In genomic region chr14:22266141-22266442, GRCh38 we compare ENCODE assay signal across 20 cellular contexts.
DNase-seq lines count a peak whose midpoint lies in the region; ATAC-seq and TF ChIP-seq lines count a peak whose summit lies in the region.
"Had no signal": no experiment of that assay in that cellular context is flagged by ENCODE, and none has a peak within 500 bp of the region (broad histone marks: within the 10 kb centered on the region; RNA-seq: fewer than 3 reads in every experiment).

No MANE protein-coding gene starts in this region.

- peaks cover 5% of the 10 kb centered on the region for H3K4me1 Mint-ChIP-seq in activated T-cell treated with anti-CD3 and anti-CD28 coated beads, Interleukin-2, amount 50 U/mL, for 72 hours (ENCODE audit: low read depth)
- peaks cover 2% of the 10 kb centered on the region for H3K4me1 Mint-ChIP-seq in activated T-cell treated with anti-CD3 and anti-CD28 coated beads, Interleukin-2, amount 50 U/mL, for 24 hours (ENCODE audit: low read depth)

- H3K79me2 ChIP-seq in PC-9 (ENCODE audit: low read depth), result no peaks in the 10 kb centered on the region
- no peaks in the 10 kb centered on the region for H3K79me2 ChIP-seq in fibroblast of lung (ENCODE audit: control insufficient read depth, insufficient read depth, low read length)

- 65 to 92% methylated on average over 2 of the region's 2 CpGs for WGBS in tibial nerve, 2 donors

- peaks cover 44% of the 10 kb centered on the region for H3F3A ChIP-seq in PC-9 (ENCODE audit: insufficient read depth, low read depth)

- TF ChIP-seq POLR2A in tibial nerve (IDR thresholded peaks at IDR 0.05), result no peak

- peak overlapping the region; percentile 65 for H3K4me2 ChIP-seq in PC-9
- H3K4me2 ChIP-seq in fibroblast of lung (ENCODE audit: extremely low read depth, insufficient read depth, low read length), result no peak overlapping the region

- POLR2A ChIA-PET in PC-9 (lab: Charles Lee; ENCODE audit: unreplicated experiment), result interaction anchor here (0.6 kb wide), 1 partner anchor 985 kb away, joined by 5 read pairs; no protein-coding TSS in a partner anchor

- CTCF ChIA-PET in PC-9 (lab: Charles Lee), result interaction anchor here (0.7 kb wide), 1 partner anchor 122 kb away, joined by 3 read pairs; no protein-coding TSS in a partner anchor

- H3K4me1 ChIP-seq in PC-9 (replicated peaks; ENCODE audit: insufficient read depth), result peaks cover 72% of the 10 kb centered on the region
- no peaks in the 10 kb centered on the region for H3K4me1 ChIP-seq in fibroblast of lung (ENCODE audit: control insufficient read depth, extremely low read depth, insufficient read depth, low read length)
- no peaks in the 10 kb centered on the region for H3K4me1 ChIP-seq in tibial nerve
- H3K4me1 ChIP-seq: A549, sigmoid colon had no signal

- H3K36me3 Mint-ChIP-seq in activated T-cell treated with anti-CD3 and anti-CD28 coated beads, Interleukin-2, amount 50 U/mL, for 72 hours (ENCODE audit: insufficient read depth in 2 of 2), result no peaks in the 10 kb centered on the region
- no peaks in the 10 kb centered on the region for H3K36me3 Mint-ChIP-seq in activated T-cell treated with anti-CD3 and anti-CD28 coated beads, Interleukin-2, amount 50 U/mL, for 24 hours (ENCODE audit: low read depth)
- H3K36me3 Mint-ChIP-seq: activated naive CD8-positive, alpha-beta T cell; CD8-positive, alpha-beta memory T cell had no signal

- ATAC-seq in activated T-cell treated with anti-CD3 and anti-CD28 coated beads, Interleukin-2, amount 50 U/mL, for 72 hours (replicated peaks in 1 of 2), result no peak
- ATAC-seq in HG02973 (IDR thresholded peaks at IDR 0.05; ENCODE audit: unreplicated experiment), result no peak

- H3K36me3 ChIP-seq in PC-9 (ENCODE audit: low read depth) (no peaks in the 10 kb centered on the region), fibroblast of lung (ENCODE audit: control insufficient read depth, insufficient read depth, low read length) (no peaks in the 10 kb centered on the region), tibial nerve (no peaks in the 10 kb centered on the region)
- H3K36me3 ChIP-seq: MG63, sigmoid colon had no signal

- no TSS peak for BruUV-seq in PC-9 (replicated peaks; lab: Mats Ljungman, UMichigan)

- intact Hi-C loops in PC-9 (cut with micrococcal nuclease; ENCODE audit: unreplicated experiment), result loop anchor here (5.0 to 10.0 kb wide), 2 partner anchors 46 to 351 kb away; no protein-coding TSS in a partner anchor

- H3K9ac ChIP-seq in fibroblast of lung (ENCODE audit: insufficient read depth, low read length), result peak overlapping the region; percentile 20

- peak overlapping the region; percentile 44 to 49 for H3K4me3 Mint-ChIP-seq in activated T-cell treated with anti-CD3 and anti-CD28 coated beads, Interleukin-2, amount 50 U/mL, for 72 hours
- no peak overlapping the region for H3K4me3 Mint-ChIP-seq in activated T-cell treated with anti-CD3 and anti-CD28 coated beads, Interleukin-2, amount 50 U/mL, for 24 hours

- no peaks in the 10 kb centered on the region for H3K9me3 ChIP-seq in PC-9 (ENCODE audit: insufficient read depth, low read depth)
- no peaks in the 10 kb centered on the region for H3K9me3 ChIP-seq in fibroblast of lung (ENCODE audit: control insufficient read depth, insufficient read depth, low read depth, low read length)
- H3K9me3 ChIP-seq in tibial nerve, result no peaks in the 10 kb centered on the region
- H3K9me3 ChIP-seq: A549, MG63, sigmoid colon had no signal

- no peak overlapping the region for H3K27ac Mint-ChIP-seq in activated T-cell treated with anti-CD3 and anti-CD28 coated beads, Interleukin-2, amount 50 U/mL, for 72 hours
- no peak overlapping the region for H3K27ac Mint-ChIP-seq in activated T-cell treated with anti-CD3 and anti-CD28 coated beads, Interleukin-2, amount 50 U/mL, for 24 hours

- H4K20me1 ChIP-seq in PC-9 (ENCODE audit: insufficient read depth) (no peaks in the 10 kb centered on the region), fibroblast of lung (ENCODE audit: control insufficient read depth, extremely low read depth, insufficient read depth, low read length) (no peaks in the 10 kb centered on the region)

- no peak for TF ChIP-seq CTCF in PC-9 (conservative IDR thresholded peaks at IDR 0.05)
- TF ChIP-seq CTCF in fibroblast of lung (conservative IDR thresholded peaks at IDR 0.05 in 1 of 2, IDR thresholded peaks at IDR 0.05 in 1 of 2; ENCODE audit: low read depth in 1 of 2, low read length in 2 of 2), result no peak
- TF ChIP-seq CTCF in retinal pigment epithelial cell (conservative IDR thresholded peaks at IDR 0.05; ENCODE audit: low read depth, low read length), result no peak
- TF ChIP-seq CTCF in tibial nerve (IDR thresholded peaks at IDR 0.05), result no peak

- no peak for TF ChIP-seq EP300 in tibial nerve (IDR thresholded peaks at IDR 0.05)

- H3K27me3 ChIP-seq in PC-9 (ENCODE audit: insufficient read depth, low read depth) (no peaks in the 10 kb centered on the region), fibroblast of lung (ENCODE audit: control insufficient read depth, insufficient read depth, low read length) (no peaks in the 10 kb centered on the region), tibial nerve (no peaks in the 10 kb centered on the region)
- H3K27me3 ChIP-seq: MG63, sigmoid colon had no signal

- H2AFZ ChIP-seq in PC-9, result peak overlapping the region; percentile 44; the same call in 1 of the 2 replicates
- H2AFZ ChIP-seq in fibroblast of lung (ENCODE audit: low read length), result no peak overlapping the region

- H3K27me3 Mint-ChIP-seq in activated T-cell treated with anti-CD3 and anti-CD28 coated beads, Interleukin-2, amount 50 U/mL, for 72 hours (ENCODE audit: low read depth), result no peaks in the 10 kb centered on the region
- H3K27me3 Mint-ChIP-seq in activated T-cell treated with anti-CD3 and anti-CD28 coated beads, Interleukin-2, amount 50 U/mL, for 24 hours, result no peaks in the 10 kb centered on the region
- H3K27me3 Mint-ChIP-seq: activated naive CD8-positive, alpha-beta T cell; CD8-positive, alpha-beta memory T cell had no signal

- H3K27ac ChIP-seq in PC-9 (peak overlapping the region; percentile 69), fibroblast of lung (ENCODE audit: insufficient read depth, low read length) (no peak overlapping the region), tibial nerve (no peak overlapping the region)
- H3K27ac ChIP-seq: A549, sigmoid colon had no signal

- DNase-seq in activated T-cell treated with anti-CD3 and anti-CD28 coated beads, Interleukin-2, amount 50 U/mL, for 72 hours, result no peak
- no peak for DNase-seq in activated T-cell treated with anti-CD3 and anti-CD28 coated beads, Interleukin-2, amount 50 U/mL, for 24 hours
- DNase-seq in PC-9, result peak; percentile 35 to 80
- DNase-seq in fibroblast of lung (ENCODE audit: low read depth in 2 of 2), result peak in 1 of 2 donors; percentile 26
- DNase-seq in retinal pigment epithelial cell (ENCODE audit: low read depth), result peak; percentile 27
- DNase-seq in stimulated activated CD4-positive, alpha-beta T cell treated with anti-CD3 and anti-CD28 coated beads, Interleukin-4, amount 100 ng/mL, for 1 hour, result no peak
- DNase-seq in tibial nerve (ENCODE audit: low spot score in 2 of 2), result no peak
- DNase-seq: activated CD4-positive, CD25-positive, alpha-beta regulatory T cell treated with anti-CD3 and anti-CD28 coated beads, Interleukin-2, amount 50 U/mL, for 72 hours; activated T-cell treated with anti-CD3 and anti-CD28 coated beads for 4 hours; CD8-positive, alpha-beta memory T cell; cerebellar nuclear complex; GOT3; MG63; NCI-H2029; NCI-H774; RPMI8226; sigmoid colon had no signal

- H3K4me3 ChIP-seq in PC-9 (no peak overlapping the region; the same call in 1 of the 2 replicates), fibroblast of lung (replicated peaks in 1 of 4; ENCODE audit: control extremely low read depth in 1 of 4, insufficient read depth in 1 of 4, low read depth in 3 of 4, low read length in 4 of 4) (no peak overlapping the region), retinal pigment epithelial cell (ENCODE audit: low read length) (no peak overlapping the region), tibial nerve (no peak overlapping the region)
- H3K4me3 ChIP-seq: A549, MG63, sigmoid colon had no signal

- H3K9me3 Mint-ChIP-seq in activated T-cell treated with anti-CD3 and anti-CD28 coated beads, Interleukin-2, amount 50 U/mL, for 72 hours, result no peaks in the 10 kb centered on the region
- H3K9me3 Mint-ChIP-seq in activated T-cell treated with anti-CD3 and anti-CD28 coated beads, Interleukin-2, amount 50 U/mL, for 24 hours, result no peaks in the 10 kb centered on the region
- H3K9me3 Mint-ChIP-seq: CD8-positive, alpha-beta memory T cell had no signal

- no peaks in the 10 kb centered on the region for H3K9me2 ChIP-seq in PC-9 (ENCODE audit: insufficient read depth)

Comparison
In these comparisons a context has a peak if more than half of its experiments do, and no peak if none do; other contexts are left out.
1. DNase-seq: peak in PC-9 (2 of 2) and retinal pigment epithelial cell (single experiment); none in activated T-cell treated with anti-CD3 and anti-CD28 coated beads, Interleukin-2, amount 50 U/mL, for 72 hours (0 of 2), activated T-cell treated with anti-CD3 and anti-CD28 coated beads, Interleukin-2, amount 50 U/mL, for 24 hours (single experiment), stimulated activated CD4-positive, alpha-beta T cell treated with anti-CD3 and anti-CD28 coated beads, Interleukin-4, amount 100 ng/mL, for 1 hour (single experiment) and tibial nerve (0 of 2).